ENCODE assay signal across 1 cellular context in genomic region chr19:21610787-21611186, GRCh38.
TF ChIP-seq lines count a peak whose summit lies in the region.

No MANE protein-coding gene starts in this region.

TF ChIP-seq in K562, 482 proteins besides CTCF, POLR2A, EP300 and RAD21 (continued from another document and continues in another):
- TF ChIP-seq ZBTB43 (CRISPR knock-in tag; IDR thresholded peaks at IDR 0.05) (no peak), ZNF311 (CRISPR knock-in tag; IDR thresholded peaks at IDR 0.05) (peak; percentile 92), U2AF2 (optimal IDR thresholded peaks at IDR 0.05; ENCODE audit: low read depth, low read length) (no peak), CXXC5 (CRISPR knock-in tag; IDR thresholded peaks at IDR 0.05) (peak; percentile 71), NCOA6 (IDR thresholded peaks at IDR 0.05) (no peak), LCOR (CRISPR knock-in tag; IDR thresholded peaks at IDR 0.05) (no peak), GTF3C2 (IDR thresholded peaks at IDR 0.05; ENCODE audit: borderline replicate concordance, extremely low read depth, insufficient read length) (no peak), PHTF2 (CRISPR knock-in tag; IDR thresholded peaks at IDR 0.05) (no peak), ILF3 (IDR thresholded peaks at IDR 0.05; ENCODE audit: borderline replicate concordance) (no peak), RUNX1 (IDR thresholded peaks at IDR 0.05; ENCODE audit: low read depth) (no peak), POLR3A (IDR thresholded peaks at IDR 0.05; ENCODE audit: borderline replicate concordance, extremely low read depth, insufficient read depth, insufficient read length) (no peak), MEF2A (IDR thresholded peaks at IDR 0.05; ENCODE audit: control insufficient read depth, low read depth, low read length) (no peak), SIRT6 (IDR thresholded peaks at IDR 0.05; ENCODE audit: low read depth, low read length) (no peak), ZBTB7A (IDR thresholded peaks at IDR 0.05; ENCODE audit: borderline replicate concordance, control insufficient read depth, low read depth, low read length) (no peak), FOXA1 (IDR thresholded peaks at IDR 0.05; ENCODE audit: borderline replicate concordance) (no peak), PCBP2 (IDR thresholded peaks at IDR 0.05; ENCODE audit: low read depth, low read length, poor library complexity, severe bottlenecking) (no peak), CBFA2T3 (IDR thresholded peaks at IDR 0.05) (no peak), CREB3 (tag; conservative IDR thresholded peaks at IDR 0.05; ENCODE audit: low read depth) (peak; percentile 82), ZNF232 (CRISPR knock-in tag; IDR thresholded peaks at IDR 0.05) (no peak), ZNF507 (tag; conservative IDR thresholded peaks at IDR 0.05) (no peak), ZNF655 (CRISPR knock-in tag; IDR thresholded peaks at IDR 0.05) (no peak), ZNF740 (CRISPR knock-in tag; IDR thresholded peaks at IDR 0.05) (no peak), ZNF740 (tag; IDR thresholded peaks at IDR 0.05) (peak in 1 of 2 experiments; percentile 70; a peak in 2 of 4 replicates), POLR2AphosphoS5 (IDR thresholded peaks at IDR 0.05; ENCODE audit: control insufficient read depth, insufficient read depth, low read depth, low read length) (no peak), MAZ (CRISPR knock-in tag; conservative IDR thresholded peaks at IDR 0.05 in 1 of 2, IDR thresholded peaks at IDR 0.05 in 1 of 2) (peak in 1 of 2 experiments; percentile 60; a peak in 1 of 4 replicates), PYGO2 (tag; IDR thresholded peaks at IDR 0.05) (no peak), ZNF212 (CRISPR knock-in tag; IDR thresholded peaks at IDR 0.05) (no peak), ZKSCAN8 (CRISPR knock-in tag; IDR thresholded peaks at IDR 0.05) (0 out of 2 replicates have a peak, but pooled peaks have one; percentile 11), ZNF24 (IDR thresholded peaks at IDR 0.05) (no peak), GTF2F1 (IDR thresholded peaks at IDR 0.05; ENCODE audit: low read depth, low read length) (no peak), RBM39 (optimal IDR thresholded peaks at IDR 0.05; ENCODE audit: low read depth, low read length) (no peak), TAL1 (IDR thresholded peaks at IDR 0.05) (no peak), ZBTB8A (IDR thresholded peaks at IDR 0.05; ENCODE audit: partially characterized antibody) (no peak), ARID4B (CRISPR knock-in tag; IDR thresholded peaks at IDR 0.05) (no peak), ZNF75A (CRISPR knock-in tag; IDR thresholded peaks at IDR 0.05) (no peak), HDAC1 (IDR thresholded peaks at IDR 0.05) (no peak), IRF2 (CRISPR knock-in tag; IDR thresholded peaks at IDR 0.05) (no peak), ZNF444 (CRISPR knock-in tag; IDR thresholded peaks at IDR 0.05) (no peak), USF2 (CRISPR knock-in tag; IDR thresholded peaks at IDR 0.05) (no peak), SIN3A (IDR thresholded peaks at IDR 0.05; ENCODE audit: borderline replicate concordance in 2 of 2, control insufficient read depth in 1 of 2, low read depth in 2 of 2, low read length in 2 of 2) (no peak), SFPQ (IDR thresholded peaks at IDR 0.05; ENCODE audit: low read depth, low read length) (no peak), ATF1 (CRISPR knock-in tag; IDR thresholded peaks at IDR 0.05) (no peak), ATF1 (tag; IDR thresholded peaks at IDR 0.05) (no peak), CREM (IDR thresholded peaks at IDR 0.05; ENCODE audit: low read depth) (no peak), CHCHD3 (CRISPR knock-in tag; IDR thresholded peaks at IDR 0.05) (no peak), DEAF1 (CRISPR knock-in tag; IDR thresholded peaks at IDR 0.05) (no peak), NR2F6 (CRISPR knock-in tag; IDR thresholded peaks at IDR 0.05) (no peak), PTTG1 (tag; IDR thresholded peaks at IDR 0.05; ENCODE audit: low read depth) (peak; percentile 68), MTA1 (IDR thresholded peaks at IDR 0.05; ENCODE audit: borderline replicate concordance) (no peak), IRF9 (tag; IDR thresholded peaks at IDR 0.05) (peak; percentile 32; the same call in 1 of the 2 replicates), MBD2 (IDR thresholded peaks at IDR 0.05; ENCODE audit: borderline replicate concordance, low read depth) (no peak), EP400 (IDR thresholded peaks at IDR 0.05) (no peak), STAG1 (CRISPR knock-in tag; IDR thresholded peaks at IDR 0.05; ENCODE audit: borderline replicate concordance) (no peak), ZKSCAN3 (CRISPR knock-in tag; IDR thresholded peaks at IDR 0.05) (no peak)
